ENCODE assay signal across 8 cellular contexts in the genomic region with DNA sequence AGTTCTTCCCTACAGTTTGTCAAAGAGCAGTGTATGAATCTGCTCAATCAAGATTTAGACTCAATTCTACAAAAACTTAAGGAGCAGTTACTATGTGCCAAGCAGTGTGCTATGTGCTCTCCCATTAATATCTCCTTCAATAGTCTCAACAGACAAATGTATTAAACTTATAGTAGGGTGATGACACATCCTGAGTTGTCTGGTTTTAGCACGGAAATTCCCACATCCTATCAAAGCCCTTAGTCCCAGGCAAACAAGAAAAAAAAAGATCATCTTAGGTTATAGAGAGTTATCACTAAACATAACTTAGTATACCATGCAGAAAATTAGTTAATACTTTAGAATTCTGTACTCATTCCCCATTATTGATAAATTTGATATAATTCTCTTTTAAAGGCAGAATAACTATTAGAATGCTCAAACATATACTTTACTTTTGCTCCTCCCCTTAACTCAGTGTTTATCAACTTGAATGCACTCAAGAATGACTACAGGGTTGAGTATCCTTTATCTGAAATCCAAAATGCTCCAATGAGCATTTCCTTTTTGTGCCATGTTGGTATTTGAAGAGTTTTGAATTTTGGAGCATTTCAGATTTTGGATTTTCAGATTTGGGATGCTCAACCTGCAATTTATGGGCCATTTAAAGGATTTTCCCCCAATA. TPM values are rescaled to one million over a fixed set of nuclear protein-coding genes. Genes with fewer than 3 reads are reported as not detected.
DNase-seq lines count a peak whose midpoint lies in the region; ATAC-seq, FAIRE-seq and TF ChIP-seq lines count a peak whose summit lies in the region.
"Not testable (repeated sequence)": the region's sequence is repeated elsewhere in the genome, so short reads cannot be mapped to it uniquely, and the experiment has no call there.

No MANE protein-coding gene starts in this region.

- not testable (repeated sequence) for H3K9ac ChIP-seq in mucosa of rectum (ENCODE audit: low read depth in 1 of 2, low read length in 2 of 2)

- not testable (repeated sequence) for H3K9me3 ChIP-seq in mucosa of rectum (ENCODE audit: control insufficient read depth in 2 of 2, low read length in 2 of 2)

- TF ChIP-seq CTCF in AG04449 (IDR thresholded peaks at IDR 0.05; ENCODE audit: insufficient read depth, low read length, missing control alignments); fibroblast of the aortic adventitia (IDR thresholded peaks at IDR 0.05; ENCODE audit: insufficient read depth, low read length): not testable (repeated sequence)

- not testable (repeated sequence) for H3K27me3 ChIP-seq in mucosa of rectum (ENCODE audit: control insufficient read depth in 2 of 2, insufficient read depth in 2 of 2, low read length in 2 of 2)

- peak overlapping the region; percentile 5 to 7 for H3K27ac ChIP-seq in mucosa of rectum (ENCODE audit: low read depth in 2 of 2, low read length in 2 of 2)

- CTCF ChIA-PET in AG04449 (lab: Yijun Ruan, JAX) = not testable (repeated sequence)

- peak; percentile 12 for DNase-seq in AG04449 (ENCODE audit: low read depth, low spot score)
- DNase-seq in GM18507 (ENCODE audit: extremely low spot score, insufficient read length, low read depth) = not testable (repeated sequence)
- peak; percentile 51 for DNase-seq in LHCN-M2 (ENCODE audit: low read depth)
- peak; percentile 21 for DNase-seq in amniotic epithelial cell (ENCODE audit: low read depth)
- peak; percentile 13 for DNase-seq in fibroblast of the aortic adventitia (ENCODE audit: low read depth)

- peak; percentile 39; the same call in 1 of the 3 replicates for ATAC-seq in SK-N-SH treated with all-trans-retinoic acid at 6 μM for 48 hours

- H3K4me1 ChIP-seq in mucosa of rectum (ENCODE audit: control insufficient read depth in 2 of 2, insufficient read depth in 2 of 2, low read length in 2 of 2) = peaks cover 14 to 31% of the 10 kb centered on the region in 2 donors

- peaks cover 6 to 13% of the 10 kb centered on the region in 2 donors for H3K36me3 ChIP-seq in mucosa of rectum (ENCODE audit: control insufficient read depth in 2 of 2, insufficient read depth in 2 of 2, low read length in 2 of 2)

- peak; percentile 42 for FAIRE-seq in GM18507 (lab: Jason Lieb, UNC)
- peak; percentile 41 for FAIRE-seq in colon (lab: Jason Lieb, UNC)

- H3K4me3 ChIP-seq in AG04449 (ENCODE audit: low read depth, low read length); fibroblast of the aortic adventitia (ENCODE audit: low read depth, low read length); mucosa of rectum (ENCODE audit: low read length in 2 of 2): not testable (repeated sequence)

- POLR2A ChIA-PET in AG04449 (lab: Yijun Ruan, JAX) = not testable (repeated sequence)

RNA-seq across cellular contexts. Expression of a gene that starts 20.6 kb away (rescaled TPM):
- total RNA-seq in LHCN-M2 (2014; rRNA removed) = 19.6 and 20.6 TPM in 2 replicates
- 8.7 TPM for polyA plus RNA-seq in LHCN-M2 (2012)
- total RNA-seq in fibroblast of the aortic adventitia (ENCODE audit: low replicate concordance) = 18.6 and 36.7 TPM in 2 replicates

RNA-seq across cellular contexts. Expression of a gene that starts 20.6 kb away (rescaled TPM):
- 0.17 TPM in 1 of 2 replicates, not detected in the other for total RNA-seq in LHCN-M2 (2014; rRNA removed)
- polyA plus RNA-seq in LHCN-M2 (2012) = 0.96 TPM
- 0.25 and 1.4 TPM in 2 replicates for total RNA-seq in fibroblast of the aortic adventitia (ENCODE audit: low replicate concordance)
